Comparison of ENCODE assay signal across 11 cellular contexts in genomic region chr10:112689327-112689726, GRCh38.
DNase-seq lines count a peak whose midpoint lies in the region; ATAC-seq, FAIRE-seq and TF ChIP-seq lines count a peak whose summit lies in the region.
"Had no signal": no experiment of that assay in that cellular context is flagged by ENCODE, and none has a peak within 500 bp of the region (broad histone marks: within the 10 kb centered on the region; RNA-seq: fewer than 3 reads in every experiment).

No MANE protein-coding gene starts in this region.

- no peaks in the 10 kb centered on the region for H3K9me2 ChIP-seq in SK-N-SH

- no peaks in the 10 kb centered on the region for H3K9me3 ChIP-seq in cardiac muscle cell (ENCODE audit: low read depth)
- no peaks in the 10 kb centered on the region for H3K9me3 ChIP-seq in right atrium auricular region
- H3K9me3 ChIP-seq in SK-N-SH = no peaks in the 10 kb centered on the region
- H3K9me3 ChIP-seq in right cardiac atrium (ENCODE audit: control insufficient read depth, low read length) = no peaks in the 10 kb centered on the region
- no peaks in the 10 kb centered on the region for H3K9me3 ChIP-seq in uterus

- no peak overlapping the region for H3K4me3 ChIP-seq in cardiac muscle cell
- no peak overlapping the region for H3K4me3 ChIP-seq in right atrium auricular region
- H3K4me3 ChIP-seq in SK-N-SH (ENCODE audit: low read depth in 2 of 2, low read length in 1 of 2) = no peak overlapping the region
- no peak overlapping the region for H3K4me3 ChIP-seq in right cardiac atrium (ENCODE audit: low read length)
- H3K4me3 ChIP-seq in uterus = no peak overlapping the region

- no peaks in the 10 kb centered on the region for H3K79me2 ChIP-seq in SK-N-SH (ENCODE audit: insufficient read depth)

- TF ChIP-seq EP300 in SK-N-SH (IDR thresholded peaks at IDR 0.05; ENCODE audit: borderline replicate concordance in 1 of 2, low read depth in 1 of 2, low read length in 1 of 2) = no peak

- H3K4me2 ChIP-seq in SK-N-SH = no peak overlapping the region

- POLR2A ChIA-PET in SK-N-SH (lab: Yijun Ruan, JAX) = no interaction called here

- 82% methylated on average over 4 of the region's 4 CpGs for WGBS in SK-N-SH (ENCODE audit: low lambda C conversion rate)
- 28% methylated on average over 4 of the region's 4 CpGs for WGBS in right cardiac atrium

- no peaks in the 10 kb centered on the region for H3K4me1 ChIP-seq in cardiac muscle cell (ENCODE audit: low read depth)
- H3K4me1 ChIP-seq in right atrium auricular region = no peaks in the 10 kb centered on the region
- no peaks in the 10 kb centered on the region for H3K4me1 ChIP-seq in SK-N-SH (ENCODE audit: control insufficient read depth in 1 of 2, insufficient read depth in 2 of 2, low read depth in 1 of 2, low read length in 1 of 2)
- H3K4me1 ChIP-seq in right cardiac atrium (ENCODE audit: control insufficient read depth, insufficient read depth, low read length) = no peaks in the 10 kb centered on the region
- no peaks in the 10 kb centered on the region for H3K4me1 ChIP-seq in uterus

- CTCF ChIA-PET in SK-N-SH (lab: Yijun Ruan, JAX) = interaction anchor here (1.0 to 1.9 kb wide), 2 partner anchors 9 to 456 kb away, joined by 3 read pairs; no protein-coding TSS in a partner anchor

- H2AFZ ChIP-seq in SK-N-SH (ENCODE audit: low read depth) = no peak overlapping the region

- DNase-seq in cardiac muscle cell (ENCODE audit: low read depth in 1 of 2, low spot score in 1 of 2) (peak; percentile 29 to 37), right atrium auricular region (ENCODE audit: low spot score) (no peak), SK-N-SH (peak; percentile 22), right cardiac atrium (peak; percentile 37 to 70 (median 56)), uterus (peak; percentile 20 to 31), DMS79 (lab: John Stamatoyannopoulos, UW) (no peak), caudate nucleus (lab: John Stamatoyannopoulos, UW) (no peak), RCC 7860 (ENCODE audit: low spot score) (no peak)
- DNase-seq: central memory CD4-positive, alpha-beta T cell; DMS79 treated with DMSO at 0.1 percent for 48 hours; stimulated activated CD4-positive, alpha-beta T cell treated with anti-CD3 and anti-CD28 coated beads, Interleukin-4, amount 100 ng/mL, for 24 hours had no signal

- H4K20me1 ChIP-seq in SK-N-SH (ENCODE audit: insufficient read depth) = no peaks in the 10 kb centered on the region

- no peaks in the 10 kb centered on the region for H3F3A ChIP-seq in SK-N-SH (replicated peaks; ENCODE audit: insufficient read depth)

- TF ChIP-seq POLR2A in uterus (IDR thresholded peaks at IDR 0.05) = no peak

- no peak overlapping the region for H3K9ac ChIP-seq in SK-N-SH

- TF ChIP-seq RAD21 in SK-N-SH (IDR thresholded peaks at IDR 0.05; ENCODE audit: low read length) = peak; percentile 55

- TF ChIP-seq CTCF in cardiac muscle cell (IDR thresholded peaks at IDR 0.05; ENCODE audit: low read depth, low read length) (peak; percentile 50), right atrium auricular region (IDR thresholded peaks at IDR 0.05) (peak in 1 of 2 donors; percentile 56), SK-N-SH (IDR thresholded peaks at IDR 0.05) (peak; percentile 40), uterus (IDR thresholded peaks at IDR 0.05) (peak in 3 of 4 experiments; percentile 19 to 25 (median 24))

- H3K27me3 ChIP-seq in cardiac muscle cell = no peaks in the 10 kb centered on the region
- no peaks in the 10 kb centered on the region for H3K27me3 ChIP-seq in right atrium auricular region
- H3K27me3 ChIP-seq in SK-N-SH (ENCODE audit: insufficient read depth) = no peaks in the 10 kb centered on the region
- no peaks in the 10 kb centered on the region for H3K27me3 ChIP-seq in right cardiac atrium (ENCODE audit: control insufficient read depth, insufficient read depth)
- H3K27me3 ChIP-seq in uterus = no peaks in the 10 kb centered on the region

- H3K27ac ChIP-seq in cardiac muscle cell = no peak overlapping the region
- no peak overlapping the region for H3K27ac ChIP-seq in right atrium auricular region
- no peak overlapping the region for H3K27ac ChIP-seq in SK-N-SH (ENCODE audit: low read depth in 2 of 2, low read length in 1 of 2)
- H3K27ac ChIP-seq in right cardiac atrium (ENCODE audit: low read length) = no peak overlapping the region
- H3K27ac ChIP-seq in uterus = no peak overlapping the region
- H3K27ac ChIP-seq in caudate nucleus (ENCODE audit: low read depth, low read length) = no peak overlapping the region

- FAIRE-seq in RCC 7860 (lab: Jason Lieb, UNC) = no peak

- ATAC-seq in right cardiac atrium = peak; percentile 52 to 64

- no peaks in the 10 kb centered on the region for H3K36me3 ChIP-seq in cardiac muscle cell
- no peaks in the 10 kb centered on the region for H3K36me3 ChIP-seq in right atrium auricular region
- H3K36me3 ChIP-seq in SK-N-SH (replicated peaks in 1 of 2; ENCODE audit: control insufficient read depth in 1 of 2, insufficient read depth in 2 of 2, low read length in 1 of 2) = no peaks in the 10 kb centered on the region
- no peaks in the 10 kb centered on the region for H3K36me3 ChIP-seq in uterus

- intact Hi-C loops in right cardiac atrium (cut with DNase I) (no loop called here), uterus (cut with DNase I; ENCODE audit: low total_unique reads) (no loop called here)

TF ChIP-seq in SK-N-SH, 30 proteins besides CTCF, POLR2A, EP300 and RAD21:
- TF ChIP-seq RXRA (IDR thresholded peaks at IDR 0.05; ENCODE audit: borderline replicate concordance, low read depth) (no peak), SMC3 (IDR thresholded peaks at IDR 0.05; ENCODE audit: low read depth, low read length) (peak; percentile 16; the same call in 1 of the 2 replicates)

Comparison
In these comparisons a context has a peak if more than half of its experiments do, and no peak if none do; other contexts are left out.
1. DNase-seq: peak in cardiac muscle cell (2 of 2), SK-N-SH (single experiment), right cardiac atrium (3 of 3) and uterus (2 of 2); none in right atrium auricular region (single experiment), DMS79 (single experiment), caudate nucleus (0 of 61) and RCC 7860 (single experiment).